ENCODE assay signal across 8 cellular contexts in genomic region chr1:220878223-220879081, GRCh38. TPM values are rescaled to one million over a fixed set of nuclear protein-coding genes. Genes with fewer than 3 reads are reported as not detected.
DNase-seq lines count a peak whose midpoint lies in the region; ATAC-seq and TF ChIP-seq lines count a peak whose summit lies in the region.

No MANE protein-coding gene starts in this region.

- no peaks in the 10 kb centered on the region for H3K9me3 ChIP-seq in A673 (ENCODE audit: low read depth, low read length, poor library complexity, severe bottlenecking)
- H3K9me3 ChIP-seq in naive thymus-derived CD4-positive, alpha-beta T cell (ENCODE audit: control insufficient read depth in 2 of 3, low read length in 3 of 3) = no peaks in the 10 kb centered on the region

- H3K27me3 ChIP-seq in A673 (replicated peaks; ENCODE audit: insufficient read depth, low read depth, low read length, poor library complexity) = peaks cover 81% of the 10 kb centered on the region
- H3K27me3 ChIP-seq in naive thymus-derived CD4-positive, alpha-beta T cell (ENCODE audit: control insufficient read depth in 2 of 2, insufficient read depth in 2 of 2, low read length in 2 of 2) = peaks cover 0 to 16% of the 10 kb centered on the region in 2 donors

- ATAC-seq in GM19397 (IDR thresholded peaks at IDR 0.05; ENCODE audit: unreplicated experiment) = peak; percentile 5
- no peak for ATAC-seq in naive thymus-derived CD4-positive, alpha-beta T cell

- H3K4me1 Mint-ChIP-seq in naive thymus-derived CD4-positive, alpha-beta T cell = peaks cover 20 to 38% (median 35%) of the 10 kb centered on the region in 7 donors

- no peak for DNase-seq in A673 (ENCODE audit: low spot score)
- DNase-seq in NB4 (ENCODE audit: low read depth) = peak; percentile 91
- DNase-seq in dermis blood vessel endothelial cell = peak; percentile 58
- no peak for DNase-seq in naive thymus-derived CD4-positive, alpha-beta T cell
- DNase-seq in NCI-H2227 (lab: John Stamatoyannopoulos, UW; ENCODE audit: unreplicated experiment) = no peak
- DNase-seq in NCI-H2107 treated with DMSO at 0.1 percent for 48 hours (lab: John Stamatoyannopoulos, UW; ENCODE audit: unreplicated experiment) = no peak
- no peak for DNase-seq in COLO668 (lab: John Stamatoyannopoulos, UW; ENCODE audit: unreplicated experiment)

- no TSS peak for BruUV-seq in A673 (replicated peaks; lab: Mats Ljungman, UMichigan)

- H3K27ac ChIP-seq in A673 (ENCODE audit: low read depth, low read length, poor library complexity, severe bottlenecking) = no peak overlapping the region
- no peak overlapping the region for H3K27ac ChIP-seq in naive thymus-derived CD4-positive, alpha-beta T cell (ENCODE audit: low read depth, low read length)

- peak overlapping the region; percentile 52 for H3K4me3 ChIP-seq in A673 (ENCODE audit: low read depth, low read length, poor library complexity, severe bottlenecking)
- H3K4me3 ChIP-seq in NB4 (ENCODE audit: low read depth, low read length) = peak overlapping the region; percentile 73
- peak overlapping the region; percentile 34 for H3K4me3 ChIP-seq in naive thymus-derived CD4-positive, alpha-beta T cell (ENCODE audit: low read length)

- peaks cover 3% of the 10 kb centered on the region for H3K4me1 ChIP-seq in A673 (ENCODE audit: insufficient read depth, low read length, poor library complexity, severe bottlenecking)
- peaks cover 0 to 9% of the 10 kb centered on the region in 2 donors for H3K4me1 ChIP-seq in naive thymus-derived CD4-positive, alpha-beta T cell (ENCODE audit: control insufficient read depth in 2 of 2, insufficient read depth in 2 of 2, low read length in 2 of 2)

- peak overlapping the region in 1 of 9 donors; percentile 76 for H3K27ac Mint-ChIP-seq in naive thymus-derived CD4-positive, alpha-beta T cell

- peaks cover 0 to 3% (median 0%) of the 10 kb centered on the region in 11 donors for H3K9me3 Mint-ChIP-seq in naive thymus-derived CD4-positive, alpha-beta T cell

- CTCF ChIA-PET in A673 (lab: Charles Lee) = interaction anchor here (0.6 kb wide), 2 partner anchors 69 to 324 kb away, joined by 3 to 4 read pairs; no protein-coding TSS in a partner anchor
- CTCF ChIA-PET in naive thymus-derived CD4-positive, alpha-beta T cell (lab: Charles Lee) = no interaction called here

- POLR2A ChIA-PET in A673 (lab: Charles Lee; ENCODE audit: low non-redundant PET) = interaction anchor here (0.6 kb wide), 3 partner anchors 16 to 781 kb away, joined by 3 to 6 read pairs (median 5); no protein-coding TSS in a partner anchor
- POLR2A ChIA-PET in naive thymus-derived CD4-positive, alpha-beta T cell (lab: Charles Lee) = no interaction called here

- TF ChIP-seq CTCF in A673 (conservative IDR thresholded peaks at IDR 0.05; ENCODE audit: low read depth, low read length) = no peak
- TF ChIP-seq CTCF in NB4 (IDR thresholded peaks at IDR 0.05; ENCODE audit: low read depth, low read length) = no peak

- intact Hi-C loops in A673 (cut with micrococcal nuclease; ENCODE audit: unreplicated experiment) = loop anchor here (5.0 kb wide), 1 partner anchor 1579 kb away; no protein-coding TSS in a partner anchor
- intact Hi-C loops in naive thymus-derived CD4-positive, alpha-beta T cell (cut with micrococcal nuclease) = loop anchor here in 1 of 2 donors (5.0 kb wide), 1 partner anchor 904 kb away; no protein-coding TSS in a partner anchor

- H3K36me3 ChIP-seq in A673 (ENCODE audit: insufficient read depth, low read length, poor library complexity, severe bottlenecking) = no peaks in the 10 kb centered on the region
- no peaks in the 10 kb centered on the region for H3K36me3 ChIP-seq in naive thymus-derived CD4-positive, alpha-beta T cell (ENCODE audit: control insufficient read depth in 2 of 3, insufficient read depth in 3 of 3, low read length in 3 of 3)

- peak overlapping the region; percentile 62 to 87 (median 81) for H3K4me3 Mint-ChIP-seq in naive thymus-derived CD4-positive, alpha-beta T cell

- no peak for TF ChIP-seq POLR2A in NB4 (IDR thresholded peaks at IDR 0.05; ENCODE audit: extremely low read depth, insufficient read length)

- H3K27me3 Mint-ChIP-seq in naive thymus-derived CD4-positive, alpha-beta T cell = peaks cover 73 to 86% (median 76%) of the 10 kb centered on the region in 5 donors

- no peaks in the 10 kb centered on the region for H3K36me3 Mint-ChIP-seq in naive thymus-derived CD4-positive, alpha-beta T cell

RNA-seq across cellular contexts. Expression of gene HLX, which starts 0.8 kb away (rescaled TPM):
- total RNA-seq in A673 (2021) (not detected in 2 replicates), dermis blood vessel endothelial cell (18.0 and 20.8 TPM in 2 replicates)
- 10 to 100 TPM in 1 of 5 experiments, 1 to 10 TPM in 2, under 1 TPM in 1, not detected in 1; 0.27 to 11.0 (median 2.1) TPM for total RNA-seq in naive thymus-derived CD4-positive, alpha-beta T cell
- not detected for polyA plus RNA-seq in naive thymus-derived CD4-positive, alpha-beta T cell

Comparison
In these comparisons a context has a peak if more than half of its experiments do, and no peak if none do; other contexts are left out.
1. DNase-seq: peak in NB4 (single experiment) and dermis blood vessel endothelial cell (single experiment); none in A673 (single experiment), naive thymus-derived CD4-positive, alpha-beta T cell (0 of 9), NCI-H2227 (single experiment), NCI-H2107 treated with DMSO at 0.1 percent for 48 hours (single experiment) and COLO668 (single experiment).
2. Peak in every context shown above with its lines, with median percentiles within 50 percentile points of each other: H3K4me3 ChIP-seq.